ENCODE assay signal across 28 cellular contexts in the genomic region with DNA sequence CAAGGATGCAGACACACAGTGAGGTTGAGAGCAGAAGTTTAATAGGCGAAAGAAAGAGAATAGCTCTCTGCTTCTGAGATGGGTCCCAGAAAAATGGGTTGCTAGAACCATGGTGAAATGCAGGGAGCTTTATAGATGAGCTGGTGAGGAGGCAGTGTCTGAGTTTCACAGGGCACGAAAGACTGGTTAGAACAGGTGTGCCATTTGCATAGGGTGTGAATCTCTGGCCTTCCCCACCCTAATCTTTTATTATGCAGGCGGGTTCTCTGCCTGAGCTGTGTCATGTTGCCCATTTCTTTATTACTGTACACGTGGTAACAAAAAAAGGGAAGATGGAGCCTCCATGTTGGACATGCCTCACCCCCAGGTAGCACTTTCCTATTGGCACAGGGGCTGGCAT. TPM values are rescaled to one million over a fixed set of nuclear protein-coding genes. Genes with fewer than 3 reads are reported as not detected.
DNase-seq lines count a peak whose midpoint lies in the region; ATAC-seq, FAIRE-seq and TF ChIP-seq lines count a peak whose summit lies in the region.
"Had no signal": no experiment of that assay in that cellular context is flagged by ENCODE, and none has a peak within 500 bp of the region (broad histone marks: within the 10 kb centered on the region; RNA-seq: fewer than 3 reads in every experiment).

No MANE protein-coding gene starts in this region.

- no peak overlapping the region for H3K56ac ChIP-seq in H1 (replicated peaks; ENCODE audit: insufficient read length, low read depth, low read length)

- H3K4me1 Mint-ChIP-seq in Calu3 (ENCODE audit: low read depth, unreplicated experiment), result no peaks in the 10 kb centered on the region

- no peak overlapping the region for H2BK15ac ChIP-seq in H1 (ENCODE audit: low read length)

- H3K4me3 Mint-ChIP-seq in Calu3 (ENCODE audit: low read depth, unreplicated experiment), result no peak overlapping the region
- H3K4me3 Mint-ChIP-seq: CD4-positive, alpha-beta T cell; HFFc6 had no signal

- no peak overlapping the region for H2BK20ac ChIP-seq in H1 (ENCODE audit: low read length)

- H3K36me3 ChIP-seq in OCI-LY3 (replicated peaks; ENCODE audit: low read depth, low read length), result no peaks in the 10 kb centered on the region
- H3K36me3 ChIP-seq in H1 (ENCODE audit: control insufficient read depth in 2 of 4, insufficient read depth in 4 of 4, low read length in 3 of 4), result no peaks in the 10 kb centered on the region
- no peaks in the 10 kb centered on the region for H3K36me3 ChIP-seq in mucosa of descending colon (ENCODE audit: low read depth)
- H3K36me3 ChIP-seq: BLaER1, SJSA1 had no signal

- no peak overlapping the region for H4K8ac ChIP-seq in H1 (ENCODE audit: extremely low read depth, insufficient read depth, low read length)

- no peak overlapping the region for H2AFZ ChIP-seq in OCI-LY3 (ENCODE audit: low read depth, low read length)
- H2AFZ ChIP-seq in H1 (ENCODE audit: low read length), result peak overlapping the region; percentile 32; the same call in 1 of the 2 replicates

- no peak overlapping the region for H4K5ac ChIP-seq in H1 (ENCODE audit: insufficient read length, low read depth, low read length)

- H3K79me2 ChIP-seq in OCI-LY3 (ENCODE audit: low read length) (no peaks in the 10 kb centered on the region), H1 (ENCODE audit: control insufficient read depth in 1 of 2, insufficient read depth in 2 of 2, low read length in 2 of 2) (no peaks in the 10 kb centered on the region)

- H2AK5ac ChIP-seq in H1 (ENCODE audit: low read depth, low read length), result no peak overlapping the region

- H2BK12ac ChIP-seq in H1 (ENCODE audit: low read depth, low read length), result no peak overlapping the region

- TF ChIP-seq RAD21 in H1 (IDR thresholded peaks at IDR 0.05 in 1 of 2, conservative IDR thresholded peaks at IDR 0.05 in 1 of 2; ENCODE audit: low read depth in 2 of 2, low read length in 2 of 2), result no peak

- H4K91ac ChIP-seq in H1 (replicated peaks; ENCODE audit: insufficient read length, low read length), result no peak overlapping the region

- no peak for TF ChIP-seq POLR2A in H1 (IDR thresholded peaks at IDR 0.05; ENCODE audit: control extremely low read depth in 1 of 2, low read depth in 2 of 2, low read length in 2 of 2)

- H3K27me3 Mint-ChIP-seq in Calu3 (ENCODE audit: unreplicated experiment), result no peaks in the 10 kb centered on the region
- H3K27me3 Mint-ChIP-seq: CD4-positive, alpha-beta T cell had no signal

- H3K23me2 ChIP-seq in H1 (ENCODE audit: low read depth, low read length), result no peaks in the 10 kb centered on the region

- CTCF ChIA-PET in H1 (lab: Charles Lee; ENCODE audit: partially characterized antibody), result no interaction called here
- CTCF ChIA-PET in Calu3 (lab: Charles Lee), result no interaction called here

- no peak overlapping the region for H3K4me3 ChIP-seq in OCI-LY3 (ENCODE audit: low read length)
- no peak overlapping the region for H3K4me3 ChIP-seq in H1 (ENCODE audit: extremely low read depth in 1 of 4, insufficient read depth in 2 of 4, low read depth in 3 of 4, low read length in 4 of 4)
- H3K4me3 ChIP-seq in mucosa of descending colon, result no peak overlapping the region
- H3K4me3 ChIP-seq: BLaER1, SJSA1 had no signal

- no peak overlapping the region for H3K18ac ChIP-seq in H1 (ENCODE audit: extremely low read depth, low read length)

- POLR2A ChIA-PET in H1 (lab: Charles Lee; ENCODE audit: partially characterized antibody), result no interaction called here

- H3K9me3 ChIP-seq in OCI-LY3 (ENCODE audit: insufficient read depth, low read length) (no peaks in the 10 kb centered on the region), H1 (ENCODE audit: insufficient read depth in 2 of 2, low read depth in 1 of 2, low read length in 1 of 2) (no peaks in the 10 kb centered on the region), mucosa of descending colon (no peaks in the 10 kb centered on the region)
- H3K9me3 ChIP-seq: BLaER1, Caco-2, SJSA1 had no signal

- H2BK5ac ChIP-seq in H1 (ENCODE audit: low read depth, low read length), result no peak overlapping the region

- no peak overlapping the region for H2BK120ac ChIP-seq in H1 (replicated peaks; ENCODE audit: low read depth, low read length)

- H3K23ac ChIP-seq in H1 (ENCODE audit: insufficient read length), result no peak overlapping the region

- intact Hi-C loops in mucosa of descending colon (cut with DNase I, micrococcal nuclease), result no loop called here
- intact Hi-C loops in Calu3 (cut with micrococcal nuclease; ENCODE audit: unreplicated experiment), result no loop called here
- intact Hi-C loops in sciatic nerve (cut with DNase I), result no loop called here

- H3K9ac ChIP-seq in OCI-LY3 (ENCODE audit: low read length) (no peak overlapping the region), H1 (replicated peaks in 1 of 4; ENCODE audit: extremely low read depth in 1 of 4, low read depth in 3 of 4, low read length in 3 of 4) (no peak overlapping the region)
- H3K9ac ChIP-seq: BLaER1 had no signal

- H3K27me3 ChIP-seq in OCI-LY3 (ENCODE audit: low read depth, low read length) (no peaks in the 10 kb centered on the region), H1 (replicated peaks in 1 of 4; ENCODE audit: control insufficient read depth in 3 of 4, extremely low read depth in 1 of 4, insufficient read depth in 3 of 4, low read length in 3 of 4) (no peaks in the 10 kb centered on the region)
- H3K27me3 ChIP-seq: BLaER1, SJSA1 had no signal

- no peaks in the 10 kb centered on the region for H3K36me3 Mint-ChIP-seq in Calu3 (ENCODE audit: insufficient read depth, unreplicated experiment)

- DNase-seq in NCI-H146 (lab: John Stamatoyannopoulos, UW) (peak; percentile 5), NCI-H146 treated with DMSO at 0.1 percent for 48 hours (lab: John Stamatoyannopoulos, UW; ENCODE audit: unreplicated experiment) (no peak), H1 (ENCODE audit: low read depth in 1 of 2, low spot score in 2 of 2) (no peak), mucosa of descending colon (peak in 1 of 3 donors; percentile 51), Calu3 (no peak), sciatic nerve (ENCODE audit: low spot score) (no peak)
- DNase-seq: ACHN; Caco-2; CD4-positive, alpha-beta T cell; DND-41; H7; HFFc6; IMR-90; NCI-H1105; NCI-H1694; NCI-H2081; NCI-H446; NCI-H774; OCI-M1 had no signal

- H3K4ac ChIP-seq in H1 (replicated peaks; ENCODE audit: insufficient read length, low read depth, low read length), result no peak overlapping the region

- H4K20me1 ChIP-seq in OCI-LY3 (ENCODE audit: insufficient read depth, low read length), result no peaks in the 10 kb centered on the region
- no peaks in the 10 kb centered on the region for H4K20me1 ChIP-seq in H1 (replicated peaks in 1 of 2; ENCODE audit: control insufficient read depth in 1 of 2, insufficient read depth in 2 of 2, low read length in 2 of 2)
- H4K20me1 ChIP-seq: BLaER1 had no signal

- no peaks in the 10 kb centered on the region for H3K9me3 Mint-ChIP-seq in Calu3 (ENCODE audit: low read depth, unreplicated experiment)
- H3K9me3 Mint-ChIP-seq: CD4-positive, alpha-beta T cell; HFFc6 had no signal

- ATAC-seq in mucosa of descending colon, result peak; percentile 97
- ATAC-seq in HG02852 (IDR thresholded peaks at IDR 0.05; ENCODE audit: unreplicated experiment), result no peak
- no peak for ATAC-seq in sciatic nerve
- ATAC-seq: Right ventricle myocardium inferior had no signal

- H3K27ac Mint-ChIP-seq in Calu3 (ENCODE audit: unreplicated experiment), result no peak overlapping the region
- H3K27ac Mint-ChIP-seq: CD4-positive, alpha-beta T cell; HFFc6 had no signal

- H3K4me2 ChIP-seq in OCI-LY3 (ENCODE audit: low read length) (peak overlapping the region; percentile 11; the same call in 1 of the 2 replicates), H1 (ENCODE audit: insufficient read depth in 1 of 2, low read depth in 2 of 2, low read length in 2 of 2) (no peak overlapping the region)
- H3K4me2 ChIP-seq: BLaER1 had no signal

- TF ChIP-seq EP300 in H1 (IDR thresholded peaks at IDR 0.05; ENCODE audit: borderline replicate concordance in 1 of 2, low read depth in 2 of 2, low read length in 2 of 2), result no peak

- BruUV-seq in Calu3 (replicated peaks; lab: Mats Ljungman, UMichigan), result no TSS peak

- TF ChIP-seq CTCF in OCI-LY3 (IDR thresholded peaks at IDR 0.05; ENCODE audit: low read depth, low read length), result no peak
- no peak for TF ChIP-seq CTCF in H1 (IDR thresholded peaks at IDR 0.05; ENCODE audit: control extremely low read depth in 1 of 3, insufficient read depth in 1 of 3, low read depth in 1 of 3, low read length in 3 of 3)
- TF ChIP-seq CTCF in mucosa of descending colon (IDR thresholded peaks at IDR 0.05), result no peak
- TF ChIP-seq CTCF in Calu3 (IDR thresholded peaks at IDR 0.05; ENCODE audit: unreplicated experiment), result no peak

- FAIRE-seq in H1 (lab: Jason Lieb, UNC), result no peak
- FAIRE-seq: G401.6, GM12892, RCC 7860 had no signal

- H3K27ac ChIP-seq in OCI-LY3 (ENCODE audit: low read length) (no peak overlapping the region), H1 (ENCODE audit: low read depth, low read length) (no peak overlapping the region)
- H3K27ac ChIP-seq: 22Rv1, BLaER1, SJSA1 had no signal

- 89% methylated on average over 2 of the region's 4 CpGs; no CpG with 5 or more reads in 1 of the 2 experiments for WGBS in H1 (ENCODE audit: extremely low coverage in 1 of 2, insufficient coverage in 1 of 2, insufficient read length in 1 of 2, insufficient replicate concordance in 2 of 2, low coverage in 1 of 2, low lambda C conversion rate in 2 of 2, missing lambda C conversion rate in 1 of 2), 2 experiments

- H3K79me1 ChIP-seq in H1 (ENCODE audit: low read depth, low read length), result no peaks in the 10 kb centered on the region

- H3K4me1 ChIP-seq in OCI-LY3 (ENCODE audit: low read length) (peaks cover 17% of the 10 kb centered on the region), H1 (replicated peaks in 1 of 4; ENCODE audit: control insufficient read depth in 3 of 4, insufficient read depth in 4 of 4, low read length in 3 of 4) (peaks cover 0 to 3% (median 0%) of the 10 kb centered on the region in 4 experiments; a peak in 2 of 7 replicates), mucosa of descending colon (ENCODE audit: low read depth) (no peaks in the 10 kb centered on the region)
- H3K4me1 ChIP-seq: BLaER1, Caco-2, SJSA1 had no signal

- no peak overlapping the region for H3K14ac ChIP-seq in H1 (ENCODE audit: insufficient read length)

TF ChIP-seq in H1, 55 proteins besides CTCF, POLR2A, EP300 and RAD21 (continues in another document):
- TF ChIP-seq MAFK (IDR thresholded peaks at IDR 0.05; ENCODE audit: low read depth, low read length) (no peak), CHD2 (IDR thresholded peaks at IDR 0.05; ENCODE audit: low read length) (no peak)

RNA-seq across cellular contexts. Expression of a gene that starts 39.1 kb away (rescaled TPM):
- 22.7 and 24.1 TPM in 2 replicates for total RNA-seq in H1 (2021; fragmentation: NEBNext Ultra II Directional; extraction: Animal tissue kit (Norgen Biotek cat#: 25700))
- 7.1 and 13.7 TPM in 2 replicates for polyA plus RNA-seq in H1 (2011; rRNA removed)
- polyA plus RNA-seq in H1 (2011; cell fraction: cytosol; rRNA removed), result 17.2 TPM
- 3.0 TPM for polyA plus RNA-seq in H1 (2011; cell fraction: nucleus; rRNA removed)
- 16.0 to 27.8 TPM (median 22.6 TPM) in 4 replicates for polyA plus RNA-seq in H1 (2012, experiment 1 of 2)
- polyA plus RNA-seq in H1 (2012, experiment 2 of 2), result 9.2 TPM
- polyA plus RNA-seq in H1 (2013, experiment 1 of 2), result 23.7 TPM
- 24.0 TPM for polyA plus RNA-seq in H1 (2013, experiment 2 of 2)
- polyA minus RNA-seq in H1 (2011; rRNA and poly(A)+ RNA removed), result 4.7 and 6.7 TPM in 2 replicates
- 2.3 TPM for polyA minus RNA-seq in H1 (2011; cell fraction: cytosol; rRNA and poly(A)+ RNA removed)
- 7.0 TPM for polyA minus RNA-seq in H1 (2011; cell fraction: nucleus; rRNA and poly(A)+ RNA removed)
- total RNA-seq in mucosa of descending colon (10 to 100 TPM in 1 of 3 donors, 1 to 10 TPM in 2; 6.6 to 13.6 (median 7.9) TPM), Calu3 (2022) (21.7 and 22.1 TPM in 2 replicates), sciatic nerve (13.8 TPM)
